1 cellular context compared by ENCODE assay signal in the genomic region with DNA sequence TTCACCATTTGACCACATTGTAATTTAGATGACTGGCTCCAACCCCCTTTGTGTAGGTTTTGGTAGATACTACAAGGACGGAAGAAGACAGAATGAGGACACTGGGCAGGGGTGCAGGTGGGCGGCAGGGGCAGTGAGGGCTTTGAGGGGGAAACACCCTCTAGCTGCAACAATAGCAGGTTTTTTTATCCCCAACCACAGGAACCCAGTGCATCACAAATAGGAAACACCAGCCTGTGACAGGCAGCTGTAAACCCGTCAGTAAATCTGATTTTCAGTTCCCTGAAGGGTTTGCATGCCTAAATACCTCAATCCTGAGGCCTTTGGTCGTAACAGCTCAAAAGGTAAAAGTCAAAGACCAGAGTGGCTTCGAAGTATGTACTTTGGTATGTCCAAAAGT.
TF ChIP-seq lines count a peak whose summit lies in the region.

No MANE protein-coding gene starts in this region.

TF ChIP-seq in GM12878, 131 proteins besides CTCF, POLR2A, EP300 and RAD21 (continued from another document):
- TF ChIP-seq, protein P1, sequence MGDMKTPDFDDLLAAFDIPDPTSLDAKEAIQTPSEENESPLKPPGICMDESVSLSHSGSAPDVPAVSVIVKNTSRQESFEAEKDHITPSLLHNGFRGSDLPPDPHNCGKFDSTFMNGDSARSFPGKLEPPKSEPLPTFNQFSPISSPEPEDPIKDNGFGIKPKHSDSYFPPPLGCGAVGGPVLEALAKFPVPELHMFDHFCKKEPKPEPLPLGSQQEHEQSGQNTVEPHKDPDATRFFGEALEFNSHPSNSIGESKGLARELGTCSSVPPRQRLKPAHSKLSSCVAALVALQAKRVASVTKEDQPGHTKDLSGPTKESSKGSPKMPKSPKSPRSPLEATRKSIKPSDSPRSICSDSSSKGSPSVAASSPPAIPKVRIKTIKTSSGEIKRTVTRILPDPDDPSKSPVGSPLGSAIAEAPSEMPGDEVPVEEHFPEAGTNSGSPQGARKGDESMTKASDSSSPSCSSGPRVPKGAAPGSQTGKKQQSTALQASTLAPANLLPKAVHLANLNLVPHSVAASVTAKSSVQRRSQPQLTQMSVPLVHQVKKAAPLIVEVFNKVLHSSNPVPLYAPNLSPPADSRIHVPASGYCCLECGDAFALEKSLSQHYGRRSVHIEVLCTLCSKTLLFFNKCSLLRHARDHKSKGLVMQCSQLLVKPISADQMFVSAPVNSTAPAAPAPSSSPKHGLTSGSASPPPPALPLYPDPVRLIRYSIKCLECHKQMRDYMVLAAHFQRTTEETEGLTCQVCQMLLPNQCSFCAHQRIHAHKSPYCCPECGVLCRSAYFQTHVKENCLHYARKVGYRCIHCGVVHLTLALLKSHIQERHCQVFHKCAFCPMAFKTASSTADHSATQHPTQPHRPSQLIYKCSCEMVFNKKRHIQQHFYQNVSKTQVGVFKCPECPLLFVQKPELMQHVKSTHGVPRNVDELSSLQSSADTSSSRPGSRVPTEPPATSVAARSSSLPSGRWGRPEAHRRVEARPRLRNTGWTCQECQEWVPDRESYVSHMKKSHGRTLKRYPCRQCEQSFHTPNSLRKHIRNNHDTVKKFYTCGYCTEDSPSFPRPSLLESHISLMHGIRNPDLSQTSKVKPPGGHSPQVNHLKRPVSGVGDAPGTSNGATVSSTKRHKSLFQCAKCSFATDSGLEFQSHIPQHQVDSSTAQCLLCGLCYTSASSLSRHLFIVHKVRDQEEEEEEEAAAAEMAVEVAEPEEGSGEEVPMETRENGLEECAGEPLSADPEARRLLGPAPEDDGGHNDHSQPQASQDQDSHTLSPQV (IDR thresholded peaks at IDR 0.05): no peak
- no peak for TF ChIP-seq ZNF274 (IDR thresholded peaks at IDR 0.05; ENCODE audit: insufficient read depth, insufficient read length)
- TF ChIP-seq PAX8 (IDR thresholded peaks at IDR 0.05): no peak
- no peak for TF ChIP-seq NFXL1 (IDR thresholded peaks at IDR 0.05; ENCODE audit: borderline replicate concordance)
- no peak for TF ChIP-seq SIN3A (IDR thresholded peaks at IDR 0.05; ENCODE audit: low read depth, low read length)
- TF ChIP-seq YBX1 (IDR thresholded peaks at IDR 0.05): no peak
- no peak for TF ChIP-seq RELA (IDR thresholded peaks at IDR 0.05; ENCODE audit: borderline replicate concordance, partially characterized antibody)
- no peak for TF ChIP-seq JUNB (IDR thresholded peaks at IDR 0.05)
- peak; percentile 65; the same call in 1 of the 2 replicates for TF ChIP-seq SPI1 (IDR thresholded peaks at IDR 0.05; ENCODE audit: borderline replicate concordance, insufficient read depth, low read depth, low read length)
- no peak for TF ChIP-seq SRF (IDR thresholded peaks at IDR 0.05; ENCODE audit: low read depth in 2 of 2, low read length in 2 of 2)
- TF ChIP-seq USF2 (IDR thresholded peaks at IDR 0.05; ENCODE audit: borderline replicate concordance, low read depth, low read length): no peak
- TF ChIP-seq RFX5 (IDR thresholded peaks at IDR 0.05; ENCODE audit: low read depth, low read length): no peak
- TF ChIP-seq RBBP5 (conservative IDR thresholded peaks at IDR 0.05): no peak
- peak; percentile 47; the same call in 1 of the 2 replicates for TF ChIP-seq NFIC (IDR thresholded peaks at IDR 0.05; ENCODE audit: low read depth, low read length)
- TF ChIP-seq SREBF2 (IDR thresholded peaks at IDR 0.05; ENCODE audit: low read length): no peak
- TF ChIP-seq, protein P2, sequence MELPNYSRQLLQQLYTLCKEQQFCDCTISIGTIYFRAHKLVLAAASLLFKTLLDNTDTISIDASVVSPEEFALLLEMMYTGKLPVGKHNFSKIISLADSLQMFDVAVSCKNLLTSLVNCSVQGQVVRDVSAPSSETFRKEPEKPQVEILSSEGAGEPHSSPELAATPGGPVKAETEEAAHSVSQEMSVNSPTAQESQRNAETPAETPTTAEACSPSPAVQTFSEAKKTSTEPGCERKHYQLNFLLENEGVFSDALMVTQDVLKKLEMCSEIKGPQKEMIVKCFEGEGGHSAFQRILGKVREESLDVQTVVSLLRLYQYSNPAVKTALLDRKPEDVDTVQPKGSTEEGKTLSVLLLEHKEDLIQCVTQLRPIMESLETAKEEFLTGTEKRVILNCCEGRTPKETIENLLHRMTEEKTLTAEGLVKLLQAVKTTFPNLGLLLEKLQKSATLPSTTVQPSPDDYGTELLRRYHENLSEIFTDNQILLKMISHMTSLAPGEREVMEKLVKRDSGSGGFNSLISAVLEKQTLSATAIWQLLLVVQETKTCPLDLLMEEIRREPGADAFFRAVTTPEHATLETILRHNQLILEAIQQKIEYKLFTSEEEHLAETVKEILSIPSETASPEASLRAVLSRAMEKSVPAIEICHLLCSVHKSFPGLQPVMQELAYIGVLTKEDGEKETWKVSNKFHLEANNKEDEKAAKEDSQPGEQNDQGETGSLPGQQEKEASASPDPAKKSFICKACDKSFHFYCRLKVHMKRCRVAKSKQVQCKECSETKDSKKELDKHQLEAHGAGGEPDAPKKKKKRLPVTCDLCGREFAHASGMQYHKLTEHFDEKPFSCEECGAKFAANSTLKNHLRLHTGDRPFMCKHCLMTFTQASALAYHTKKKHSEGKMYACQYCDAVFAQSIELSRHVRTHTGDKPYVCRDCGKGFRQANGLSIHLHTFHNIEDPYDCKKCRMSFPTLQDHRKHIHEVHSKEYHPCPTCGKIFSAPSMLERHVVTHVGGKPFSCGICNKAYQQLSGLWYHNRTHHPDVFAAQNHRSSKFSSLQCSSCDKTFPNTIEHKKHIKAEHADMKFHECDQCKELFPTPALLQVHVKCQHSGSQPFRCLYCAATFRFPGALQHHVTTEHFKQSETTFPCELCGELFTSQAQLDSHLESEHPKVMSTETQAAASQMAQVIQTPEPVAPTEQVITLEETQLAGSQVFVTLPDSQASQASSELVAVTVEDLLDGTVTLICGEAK (IDR thresholded peaks at IDR 0.05; ENCODE audit: borderline replicate concordance): no peak
- TF ChIP-seq, protein P3, sequence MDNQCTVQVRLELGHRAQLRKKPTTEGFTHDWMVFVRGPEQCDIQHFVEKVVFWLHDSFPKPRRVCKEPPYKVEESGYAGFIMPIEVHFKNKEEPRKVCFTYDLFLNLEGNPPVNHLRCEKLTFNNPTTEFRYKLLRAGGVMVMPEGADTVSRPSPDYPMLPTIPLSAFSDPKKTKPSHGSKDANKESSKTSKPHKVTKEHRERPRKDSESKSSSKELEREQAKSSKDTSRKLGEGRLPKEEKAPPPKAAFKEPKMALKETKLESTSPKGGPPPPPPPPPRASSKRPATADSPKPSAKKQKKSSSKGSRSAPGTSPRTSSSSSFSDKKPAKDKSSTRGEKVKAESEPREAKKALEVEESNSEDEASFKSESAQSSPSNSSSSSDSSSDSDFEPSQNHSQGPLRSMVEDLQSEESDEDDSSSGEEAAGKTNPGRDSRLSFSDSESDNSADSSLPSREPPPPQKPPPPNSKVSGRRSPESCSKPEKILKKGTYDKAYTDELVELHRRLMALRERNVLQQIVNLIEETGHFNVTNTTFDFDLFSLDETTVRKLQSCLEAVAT (IDR thresholded peaks at IDR 0.05): 0 out of 2 replicates have a peak, but pooled peaks have one; percentile 42
- peak; percentile 52; the same call in 1 of the 2 replicates for TF ChIP-seq BCL11A (IDR thresholded peaks at IDR 0.05; ENCODE audit: low read depth, low read length)
